Comparison of ENCODE assay signal across 8 cellular contexts in the genomic region with DNA sequence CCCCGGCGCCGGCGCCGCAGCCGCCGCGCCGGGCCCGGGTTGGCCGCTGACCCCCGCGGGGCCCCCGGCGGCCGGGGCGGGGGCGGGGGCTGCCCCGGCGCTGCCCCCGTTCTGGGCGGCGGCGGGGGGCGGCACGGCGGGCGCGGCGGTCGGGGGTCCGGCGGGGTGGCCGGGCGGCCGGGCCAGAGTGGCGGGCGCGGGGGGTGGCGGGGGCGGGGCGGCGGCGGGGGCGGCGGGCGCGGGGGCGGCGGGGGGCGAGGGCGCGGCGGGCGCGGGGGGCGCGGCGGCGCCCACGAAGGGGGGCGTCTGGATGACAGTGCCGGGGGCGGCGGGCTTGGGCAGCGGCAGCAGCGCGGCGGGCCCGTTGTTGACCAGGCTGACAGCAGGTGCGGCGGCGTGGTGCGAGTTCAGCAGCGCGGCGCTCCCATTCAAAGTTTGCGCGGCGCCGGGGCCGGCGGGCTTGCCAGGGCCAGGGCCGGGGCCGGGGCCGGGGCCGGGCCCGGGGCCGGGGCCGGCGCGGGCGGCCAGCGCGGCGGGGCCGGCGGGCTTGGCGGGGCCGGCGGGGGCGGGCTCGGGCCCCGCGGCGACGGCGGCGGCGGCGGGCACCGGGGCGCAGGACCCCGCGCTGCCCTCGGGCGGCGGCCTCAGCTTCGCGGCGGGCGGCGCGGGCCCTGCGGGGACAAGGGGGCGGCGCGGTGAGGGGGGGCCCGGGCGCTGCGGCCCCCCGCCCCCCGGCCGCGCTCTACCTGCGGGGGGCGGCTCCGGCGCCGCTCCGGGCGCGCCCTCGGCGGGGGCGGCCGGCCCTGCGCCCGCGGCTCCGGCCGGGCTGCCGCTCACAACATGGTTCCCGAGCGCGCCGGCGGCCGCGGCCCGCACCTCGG. TPM values are rescaled to one million over a fixed set of nuclear protein-coding genes. Genes with fewer than 3 reads are reported as not detected.
A peak's percentile ranks its signal among the peaks of the same experiment; 100 is the strongest.
DNase-seq lines count a peak whose midpoint lies in the region; ATAC-seq and TF ChIP-seq lines count a peak whose summit lies in the region.

No MANE protein-coding gene starts in this region.

- peak; percentile 24 for ATAC-seq in HG02588 (IDR thresholded peaks at IDR 0.05; ENCODE audit: unreplicated experiment)

- no peaks in the 10 kb centered on the region for H3K27me3 Mint-ChIP-seq in activated naive CD4-positive, alpha-beta T cell treated with anti-CD3 and anti-CD28 coated beads for 36 hours (ENCODE audit: low read depth)
- H3K27me3 Mint-ChIP-seq in endothelial cell (ENCODE audit: unreplicated experiment) (peaks cover 23% of the 10 kb centered on the region), neural progenitor cell (ENCODE audit: insufficient read depth, low read depth) (peaks cover 23% of the 10 kb centered on the region)

- H3K27me3 ChIP-seq in OCI-LY1 (ENCODE audit: insufficient read depth, low read length), result peaks cover 12% of the 10 kb centered on the region; the same call in 1 of the 2 replicates
- H3K27me3 ChIP-seq in neural progenitor cell, result no peaks in the 10 kb centered on the region

- H3K27ac Mint-ChIP-seq in activated naive CD4-positive, alpha-beta T cell treated with anti-CD3 and anti-CD28 coated beads for 36 hours, result no peak overlapping the region
- H3K27ac Mint-ChIP-seq in endothelial cell (ENCODE audit: unreplicated experiment), result no peak overlapping the region
- no peak overlapping the region for H3K27ac Mint-ChIP-seq in neural progenitor cell

- H3K9me2 ChIP-seq in OCI-LY1 (ENCODE audit: low read depth, low read length), result no peaks in the 10 kb centered on the region

- H3K9ac ChIP-seq in OCI-LY1 (ENCODE audit: low read length) (peak overlapping the region; percentile 60; the same call in 1 of the 2 replicates), neural progenitor cell (no peak overlapping the region)

- H3K79me2 ChIP-seq in OCI-LY1 (ENCODE audit: insufficient read depth, low read length) (peaks cover 27% of the 10 kb centered on the region; the same call in 1 of the 2 replicates), neural progenitor cell (ENCODE audit: low read depth) (peaks cover 45% of the 10 kb centered on the region)

- H3F3A ChIP-seq in OCI-LY1 (ENCODE audit: insufficient read depth, low read length), result no peaks in the 10 kb centered on the region
- peaks cover 9% of the 10 kb centered on the region for H3F3A ChIP-seq in neural progenitor cell (ENCODE audit: low read depth)

- peak overlapping the region; percentile 77 for H3K4me3 Mint-ChIP-seq in activated naive CD4-positive, alpha-beta T cell treated with anti-CD3 and anti-CD28 coated beads for 36 hours
- H3K4me3 Mint-ChIP-seq in endothelial cell (ENCODE audit: unreplicated experiment) (no peak overlapping the region), neural progenitor cell (peak overlapping the region; percentile 65)

- H3K4me2 ChIP-seq in OCI-LY1 (ENCODE audit: low read length), result no peak overlapping the region
- peak overlapping the region; percentile 63 for H3K4me2 ChIP-seq in neural progenitor cell

- H3K27ac ChIP-seq in OCI-LY1 (ENCODE audit: low read depth, low read length, poor library complexity, severe bottlenecking) (no peak overlapping the region), neural progenitor cell (no peak overlapping the region)

- H3K4me3 ChIP-seq in OCI-LY1 (ENCODE audit: low read depth, low read length, poor library complexity, severe bottlenecking), result peak overlapping the region; percentile 66
- peak overlapping the region; percentile 79 for H3K4me3 ChIP-seq in neural progenitor cell

- peaks cover 52% of the 10 kb centered on the region for H3K4me1 ChIP-seq in OCI-LY1 (ENCODE audit: insufficient read depth, low read length, severe bottlenecking)
- H3K4me1 ChIP-seq in neural progenitor cell, result peaks cover 22% of the 10 kb centered on the region

- H2AFZ ChIP-seq in OCI-LY1 (ENCODE audit: low read length) (no peak overlapping the region), neural progenitor cell (replicated peaks) (no peak overlapping the region)

- H3K9me3 Mint-ChIP-seq in activated naive CD4-positive, alpha-beta T cell treated with anti-CD3 and anti-CD28 coated beads for 36 hours, result no peaks in the 10 kb centered on the region
- H3K9me3 Mint-ChIP-seq in endothelial cell (ENCODE audit: unreplicated experiment), result no peaks in the 10 kb centered on the region
- H3K9me3 Mint-ChIP-seq in neural progenitor cell, result peaks cover 2% of the 10 kb centered on the region

- TF ChIP-seq CTCF in OCI-LY1 (IDR thresholded peaks at IDR 0.05; ENCODE audit: low read length) (no peak), endothelial cell (IDR thresholded peaks at IDR 0.05; ENCODE audit: unreplicated experiment) (no peak), neural progenitor cell (IDR thresholded peaks at IDR 0.05) (no peak)

- H3K36me3 Mint-ChIP-seq in activated naive CD4-positive, alpha-beta T cell treated with anti-CD3 and anti-CD28 coated beads for 36 hours (ENCODE audit: low read depth), result peaks cover 4% of the 10 kb centered on the region
- H3K36me3 Mint-ChIP-seq in endothelial cell (ENCODE audit: low read depth, unreplicated experiment) (peaks cover 16% of the 10 kb centered on the region), neural progenitor cell (peaks cover 5% of the 10 kb centered on the region)

- H3K4me1 Mint-ChIP-seq in activated naive CD4-positive, alpha-beta T cell treated with anti-CD3 and anti-CD28 coated beads for 36 hours (ENCODE audit: low read depth), result peaks cover 57% of the 10 kb centered on the region
- peaks cover 17% of the 10 kb centered on the region for H3K4me1 Mint-ChIP-seq in endothelial cell (ENCODE audit: unreplicated experiment)
- peaks cover 26% of the 10 kb centered on the region for H3K4me1 Mint-ChIP-seq in neural progenitor cell

- H3K9me3 ChIP-seq in OCI-LY1 (ENCODE audit: low read length) (no peaks in the 10 kb centered on the region), neural progenitor cell (ENCODE audit: low read depth) (no peaks in the 10 kb centered on the region)

- no peaks in the 10 kb centered on the region for H4K20me1 ChIP-seq in OCI-LY1 (ENCODE audit: insufficient read depth, low read length)
- peaks cover 45% of the 10 kb centered on the region for H4K20me1 ChIP-seq in neural progenitor cell (ENCODE audit: low read depth)

- intact Hi-C loops in activated naive CD4-positive, alpha-beta T cell treated with anti-CD3 and anti-CD28 coated beads for 36 hours (cut with micrococcal nuclease), result loop anchor here (1.0 to 5.0 kb wide), 2 partner anchors 173 to 237 kb away; a partner anchor contains a TSS

- CTCF ChIA-PET in activated naive CD4-positive, alpha-beta T cell treated with anti-CD3 and anti-CD28 coated beads for 36 hours (lab: Charles Lee), result no interaction called here

- peaks cover 19% of the 10 kb centered on the region; the same call in 1 of the 2 replicates for H3K36me3 ChIP-seq in OCI-LY1 (ENCODE audit: insufficient read depth, low read length)
- H3K36me3 ChIP-seq in neural progenitor cell, result no peaks in the 10 kb centered on the region

- peak; percentile 15 for DNase-seq in activated naive CD4-positive, alpha-beta T cell treated with anti-CD3 and anti-CD28 coated beads for 36 hours
- DNase-seq in activated naive CD4-positive, alpha-beta T cell treated with anti-CD3 and anti-CD28 coated beads, Interleukin-2, amount 50 U/mL, for 16 hours, result no peak
- DNase-seq in endothelial cell (ENCODE audit: low spot score) (peak; percentile 44), neural progenitor cell (ENCODE audit: low spot score) (peak; percentile 64), DMS79 treated with DMSO at 0.1 percent for 48 hours (lab: John Stamatoyannopoulos, UW) (no peak), GDM1 (lab: John Stamatoyannopoulos, UW) (no peak)

RNA-seq across cellular contexts. Expression of a gene that starts 0.7 kb away (rescaled TPM):
- total RNA-seq in activated naive CD4-positive, alpha-beta T cell treated with anti-CD3 and anti-CD28 coated beads for 36 hours, result 10 to 100 TPM; 15.0 to 15.4 TPM
- 14.2 TPM for total RNA-seq in endothelial cell (ENCODE audit: unreplicated experiment)
- 9.9 and 10.8 TPM in 2 replicates for total RNA-seq in neural progenitor cell (ENCODE audit: low replicate concordance)

RNA-seq across cellular contexts. Expression of a gene that starts 57.2 kb away (rescaled TPM):
- 10 to 100 TPM; 29.6 to 33.3 TPM for total RNA-seq in activated naive CD4-positive, alpha-beta T cell treated with anti-CD3 and anti-CD28 coated beads for 36 hours
- total RNA-seq in endothelial cell (ENCODE audit: unreplicated experiment) (35.3 TPM), neural progenitor cell (ENCODE audit: low replicate concordance) (52.6 and 82.1 TPM in 2 replicates)

Comparison
In these comparisons a context has a peak if more than half of its experiments do, and no peak if none do; other contexts are left out.
1. DNase-seq: peak in activated naive CD4-positive, alpha-beta T cell treated with anti-CD3 and anti-CD28 coated beads for 36 hours (single experiment), endothelial cell (single experiment) and neural progenitor cell (single experiment); none in activated naive CD4-positive, alpha-beta T cell treated with anti-CD3 and anti-CD28 coated beads, Interleukin-2, amount 50 U/mL, for 16 hours (single experiment), DMS79 treated with DMSO at 0.1 percent for 48 hours (single experiment) and GDM1 (single experiment).